In genomic region chr5:160970605-160971191, GRCh38 we compare ENCODE assay signal across 12 cellular contexts.
DNase-seq lines count a peak whose midpoint lies in the region; ATAC-seq and TF ChIP-seq lines count a peak whose summit lies in the region.
"Had no signal": no experiment of that assay in that cellular context is flagged by ENCODE, and none has a peak within 500 bp of the region (broad histone marks: within the 10 kb centered on the region; RNA-seq: fewer than 3 reads in every experiment).

No MANE protein-coding gene starts in this region.

- no peaks in the 10 kb centered on the region for H3K36me3 ChIP-seq in PC-9 (ENCODE audit: low read depth)

- no peak overlapping the region for H3K4me2 ChIP-seq in PC-9

- H4K20me1 ChIP-seq in PC-9 (ENCODE audit: insufficient read depth): no peaks in the 10 kb centered on the region

- H3K4me3 ChIP-seq in GM12864 (ENCODE audit: low read depth, low read length): no peak overlapping the region
- no peak overlapping the region for H3K4me3 ChIP-seq in PC-9
- H3K4me3 ChIP-seq in foreskin fibroblast (ENCODE audit: low read depth in 1 of 2, low read length in 2 of 2): no peak overlapping the region

- intact Hi-C loops in PC-9 (cut with micrococcal nuclease; ENCODE audit: unreplicated experiment): no loop called here

- no peaks in the 10 kb centered on the region for H3F3A ChIP-seq in PC-9 (ENCODE audit: insufficient read depth, low read depth)

- H3K27me3 ChIP-seq in PC-9 (ENCODE audit: insufficient read depth, low read depth): no peaks in the 10 kb centered on the region

- BruUV-seq in PC-9 (replicated peaks; lab: Mats Ljungman, UMichigan): no TSS peak

- H3K9me3 ChIP-seq in PC-9 (ENCODE audit: insufficient read depth, low read depth): no peaks in the 10 kb centered on the region

- POLR2A ChIA-PET in PC-9 (lab: Charles Lee; ENCODE audit: unreplicated experiment): no interaction called here

- H2AFZ ChIP-seq in PC-9: no peak overlapping the region

- TF ChIP-seq CTCF in GM12864 (IDR thresholded peaks at IDR 0.05; ENCODE audit: low read depth, low read length, missing control alignments) (peak; percentile 29), PC-9 (conservative IDR thresholded peaks at IDR 0.05) (peak; percentile 23; the same call in 1 of the 2 replicates), foreskin fibroblast (IDR thresholded peaks at IDR 0.05; ENCODE audit: low read depth, low read length) (no peak)

- no peak overlapping the region for H3K27ac ChIP-seq in PC-9

- ATAC-seq in HG02798 (IDR thresholded peaks at IDR 0.05; ENCODE audit: poor library complexity, unreplicated experiment): peak; percentile 48

- DNase-seq in GM12864 (ENCODE audit: low read depth): no peak
- DNase-seq in PC-9: no peak
- DNase-seq in kidney tubule cell (ENCODE audit: low spot score): peak; percentile 27
- DNase-seq in activated naive CD4-positive, alpha-beta T cell (lab: John Stamatoyannopoulos, UW): no peak
- no peak for DNase-seq in NCI-H2107 (lab: John Stamatoyannopoulos, UW)
- no peak for DNase-seq in activated effector memory CD4-positive, alpha-beta T cell treated with Interleukin-2 at 50 U/mL for 16 hours
- DNase-seq in foreskin fibroblast: no peak
- DNase-seq: activated CD4-positive, alpha-beta T cell treated with anti-CD3 and anti-CD28 coated beads, Interleukin-2, amount 50 U/mL, for 48 hours; effector CD8-positive, alpha-beta T cell; IMR-90; stimulated activated naive CD4-positive, alpha-beta T cell had no signal

- H3K9me2 ChIP-seq in PC-9 (ENCODE audit: insufficient read depth): no peaks in the 10 kb centered on the region

- H3K79me2 ChIP-seq in PC-9 (ENCODE audit: low read depth): no peaks in the 10 kb centered on the region

- CTCF ChIA-PET in PC-9 (lab: Charles Lee): no interaction called here

- H3K4me1 ChIP-seq in PC-9 (replicated peaks; ENCODE audit: insufficient read depth): no peaks in the 10 kb centered on the region
